Comparison of ENCODE assay signal across 21 cellular contexts in genomic region chr19:34654796-34655195, GRCh38. TPM values are rescaled to one million over a fixed set of nuclear protein-coding genes. Genes with fewer than 3 reads are reported as not detected.
DNase-seq lines count a peak whose midpoint lies in the region; ATAC-seq, FAIRE-seq and TF ChIP-seq lines count a peak whose summit lies in the region.
"Had no signal": no experiment of that assay in that cellular context is flagged by ENCODE, and none has a peak within 500 bp of the region (broad histone marks: within the 10 kb centered on the region; RNA-seq: fewer than 3 reads in every experiment).

No MANE protein-coding gene starts in this region.

- peaks cover 31% of the 10 kb centered on the region for H3K9me3 ChIP-seq in A549

- no peak for ATAC-seq in A549
- ATAC-seq: CD8-positive, alpha-beta T cell; GM12878 had no signal

- FAIRE-seq in A549 (lab: Jason Lieb, UNC) = peak; percentile 67
- FAIRE-seq: D721Med, GM12878, GM12892, GM18507 had no signal

- CTCF ChIA-PET in A549 (lab: Yijun Ruan, JAX) = interaction anchor here (1.2 to 4.9 kb wide), 2 partner anchors 15 to 58 kb away, joined by 4 to 37 read pairs; no protein-coding TSS in a partner anchor

- TF ChIP-seq RAD21 in A549 (conservative IDR thresholded peaks at IDR 0.05 in 1 of 2, IDR thresholded peaks at IDR 0.05 in 1 of 2) = no peak

- TF ChIP-seq POLR2A in A549 (IDR thresholded peaks at IDR 0.05; ENCODE audit: low read length) = no peak

- H3K4me3 ChIP-seq in A549 = no peak overlapping the region
- H3K4me3 ChIP-seq: BLaER1 treated with 17β-estradiol and CSF1 and Interleukin-3, amounts not matched to agents 10 nM and 100 nM; GM12878 had no signal

- POLR2A ChIA-PET in A549 (lab: Yijun Ruan, JAX) = no interaction called here

- no peak overlapping the region for H3K4me2 ChIP-seq in A549
- H3K4me2 ChIP-seq: BLaER1 treated with 17β-estradiol and CSF1 and Interleukin-3, amounts not matched to agents 10 nM and 100 nM had no signal

- DNase-seq in A549 (ENCODE audit: low read depth in 1 of 2, low spot score in 1 of 2) = no peak
- peak; percentile 23 for DNase-seq in ELF-1 (ENCODE audit: low read depth, low spot score)
- no peak for DNase-seq in 8988T
- no peak for DNase-seq in activated naive CD4-positive, alpha-beta T cell treated with anti-CD3 and anti-CD28 coated beads, Interleukin-2, amount 50 U/mL, for 16 hours
- DNase-seq in activated gamma-delta T cell treated with Interleukin-2 at 50 U/mL for 16 hours = no peak
- DNase-seq: AML-193; Caco-2; Calu3; CD4-positive, CD25-positive, alpha-beta regulatory T cell; CD8-positive, alpha-beta T cell; DMS79 treated with DMSO at 0.1 percent for 48 hours; GDM1 had no signal

- no peak for TF ChIP-seq EP300 in A549 (IDR thresholded peaks at IDR 0.05)

- WGBS in A549 (ENCODE audit: missing lambda C conversion rate) = 3% methylated on average over 2 of the region's 2 CpGs

- no peaks in the 10 kb centered on the region for H3K4me1 ChIP-seq in A549
- H3K4me1 ChIP-seq: Caco-2 had no signal

- H3K27ac ChIP-seq in A549 (no peak overlapping the region), VCaP (peak overlapping the region; percentile 20; the same call in 1 of the 2 replicates)
- H3K27ac ChIP-seq: 22Rv1; BLaER1 treated with 17β-estradiol and CSF1 and Interleukin-3, amounts not matched to agents 10 nM and 100 nM had no signal

- TF ChIP-seq CTCF in A549 (IDR thresholded peaks at IDR 0.05) (no peak), VCaP (conservative IDR thresholded peaks at IDR 0.05) (no peak)

TF ChIP-seq in A549, 52 proteins besides CTCF, POLR2A, EP300 and RAD21:
- TF ChIP-seq HEYL (CRISPR knock-in tag; IDR thresholded peaks at IDR 0.05) (no peak), REST (IDR thresholded peaks at IDR 0.05) (no peak), CEBPB (IDR thresholded peaks at IDR 0.05) (no peak), MAZ (IDR thresholded peaks at IDR 0.05; ENCODE audit: borderline replicate concordance, low read depth, low read length) (no peak), SMC3 (IDR thresholded peaks at IDR 0.05) (no peak), RNF2 (IDR thresholded peaks at IDR 0.05; ENCODE audit: borderline replicate concordance, low read depth) (no peak), MAFK (IDR thresholded peaks at IDR 0.05; ENCODE audit: partially characterized antibody) (no peak), RCOR1 (IDR thresholded peaks at IDR 0.05; ENCODE audit: low read depth, low read length) (no peak), PHF8 (IDR thresholded peaks at IDR 0.05; ENCODE audit: borderline replicate concordance, low read depth) (no peak), SREBF2 (IDR thresholded peaks at IDR 0.05) (no peak), JUN (IDR thresholded peaks at IDR 0.05) (no peak), ESRRA (IDR thresholded peaks at IDR 0.05; ENCODE audit: borderline replicate concordance, low read length) (no peak), HOXB5 (CRISPR knock-in tag; IDR thresholded peaks at IDR 0.05) (no peak), NPAS2 (CRISPR knock-in tag; IDR thresholded peaks at IDR 0.05; ENCODE audit: borderline replicate concordance) (no peak), HOXB13 (CRISPR knock-in tag; IDR thresholded peaks at IDR 0.05; ENCODE audit: low read depth) (no peak), JUNB (IDR thresholded peaks at IDR 0.05) (no peak), CBX2 (IDR thresholded peaks at IDR 0.05; ENCODE audit: borderline replicate concordance, low read depth) (no peak), HDAC2 (IDR thresholded peaks at IDR 0.05) (no peak), TFCP2L1 (CRISPR knock-in tag; IDR thresholded peaks at IDR 0.05) (no peak)

RNA-seq across cellular contexts. Expression of gene SCGB2B2, which starts 22.2 kb away (rescaled TPM):
- polyA plus RNA-seq in A549 (2011; rRNA removed) (0.16 and 0.21 TPM in 2 replicates), A549 (2017; fragmentation: RNase III; extraction: RNeasy Plus Mini Kit Qiagen cat#74134 plus additional on column Dnase treatment) (0.07 to 0.26 TPM (median 0.08 TPM) in 3 replicates)
- 0.10 and 0.16 TPM in 2 replicates for polyA plus RNA-seq in A549 (2012; cell fraction: cytosol; rRNA removed)
- polyA plus RNA-seq in A549 (2012; cell fraction: nucleus; rRNA removed) = 0.20 and 0.24 TPM in 2 replicates
- polyA minus RNA-seq in A549 (2011; rRNA and poly(A)+ RNA removed) = 0.24 and 0.29 TPM in 2 replicates
- polyA plus RNA-seq: BJ, CD14-positive monocyte had no signal

RNA-seq across cellular contexts. Expression of gene ZNF302, which starts 22.7 kb away (rescaled TPM):
- 54.6 and 56.3 TPM in 2 replicates for polyA plus RNA-seq in A549 (2011; rRNA removed)
- 11.1 and 11.7 TPM in 2 replicates for polyA plus RNA-seq in A549 (2012; cell fraction: cytosol; rRNA removed)
- 22.3 and 22.4 TPM in 2 replicates for polyA plus RNA-seq in A549 (2012; cell fraction: nucleus; rRNA removed)
- polyA plus RNA-seq in A549 (2017; fragmentation: RNase III; extraction: RNeasy Plus Mini Kit Qiagen cat#74134 plus additional on column Dnase treatment) = 24.2 to 27.1 TPM (median 26.2 TPM) in 3 replicates
- 19.5 and 20.6 TPM in 2 replicates for polyA minus RNA-seq in A549 (2011; rRNA and poly(A)+ RNA removed)
